10 cellular contexts compared by ENCODE assay signal in genomic region chr5:52727568-52727967, GRCh38.
DNase-seq lines count a peak whose midpoint lies in the region; ATAC-seq, FAIRE-seq and TF ChIP-seq lines count a peak whose summit lies in the region.
"Had no signal": no experiment of that assay in that cellular context is flagged by ENCODE, and none has a peak within 500 bp of the region (broad histone marks: within the 10 kb centered on the region; RNA-seq: fewer than 3 reads in every experiment).

No MANE protein-coding gene starts in this region.

- H3K9me3 ChIP-seq in spleen = no peaks in the 10 kb centered on the region

- H3K27ac ChIP-seq in spleen = peak overlapping the region; percentile 9 to 86 (median 78)

- peaks cover 20 to 49% (median 39%) of the 10 kb centered on the region in 6 donors for H3K4me1 ChIP-seq in spleen

- in situ Hi-C loops in astrocyte of the spinal cord (cut with HindIII; ENCODE audit: low sequenced_read_pairs) = no loop called here

- H3K27me3 Mint-ChIP-seq in HFFc6 (ENCODE audit: insufficient read depth) = no peaks in the 10 kb centered on the region

- H3K9me3 Mint-ChIP-seq in HFFc6 = peaks cover 4% of the 10 kb centered on the region; the same call in 1 of the 2 replicates

- intact Hi-C loops in spleen (cut with DNase I; ENCODE audit: low total_unique reads) = no loop called here

- H3K36me3 ChIP-seq in spleen = no peaks in the 10 kb centered on the region

- no peak for FAIRE-seq in GM12892 (lab: Jason Lieb, UNC)
- FAIRE-seq: GM12878 had no signal

- DNase-seq in HFFc6 (peak; percentile 61), astrocyte of the spinal cord (ENCODE audit: low read depth, low spot score) (peak; percentile 56), iPS-NIHi7 (ENCODE audit: extremely low spot score) (peak; percentile 21), spleen (no peak), NCI-H526 (lab: John Stamatoyannopoulos, UW) (no peak), GM12892 (ENCODE audit: insufficient read length) (no peak), NCI-H345 treated with DMSO at 0.1 percent for 48 hours (lab: John Stamatoyannopoulos, UW; ENCODE audit: unreplicated experiment) (no peak)
- DNase-seq: stimulated activated CD4-positive, alpha-beta T cell treated with anti-CD3 and anti-CD28 coated beads, Interleukin-2, amount 100 ng/mL, for 48 hours had no signal

- no peaks in the 10 kb centered on the region for H3K27me3 ChIP-seq in spleen (replicated peaks in 1 of 7)

- 50 to 70% (median 59%) methylated on average over 6 of the region's 6 CpGs for WGBS in spleen, 5 donors

- ATAC-seq in GM19351 (IDR thresholded peaks at IDR 0.05; ENCODE audit: unreplicated experiment) = no peak
- ATAC-seq: GM12878 had no signal

- no peak for TF ChIP-seq CTCF in HFFc6 (IDR thresholded peaks at IDR 0.05)
- no peak for TF ChIP-seq CTCF in astrocyte of the spinal cord (IDR thresholded peaks at IDR 0.05; ENCODE audit: low read depth, low read length)
- TF ChIP-seq CTCF in spleen (IDR thresholded peaks at IDR 0.05 in 8 of 11, conservative IDR thresholded peaks at IDR 0.05 in 3 of 11) = no peak

- H3K4me1 Mint-ChIP-seq in HFFc6 (ENCODE audit: low read depth) = peaks cover 35% of the 10 kb centered on the region

- H3K27ac Mint-ChIP-seq in HFFc6 = peak overlapping the region; percentile 76

- peaks cover 7% of the 10 kb centered on the region; the same call in 1 of the 2 replicates for H3K36me3 Mint-ChIP-seq in HFFc6 (ENCODE audit: low read depth)

- H3K4me3 Mint-ChIP-seq in HFFc6 = peak overlapping the region; percentile 78

- TF ChIP-seq POLR2A in spleen (IDR thresholded peaks at IDR 0.05) = no peak
- TF ChIP-seq POLR2A in GM12892 (IDR thresholded peaks at IDR 0.05; ENCODE audit: low read depth, low read length) = no peak

- H3K4me3 ChIP-seq in astrocyte of the spinal cord (ENCODE audit: low read depth, low read length) (no peak overlapping the region), spleen (no peak overlapping the region)
- H3K4me3 ChIP-seq: GM12878 had no signal

Comparison
In these comparisons a context has a peak if more than half of its experiments do, and no peak if none do; other contexts are left out.
1. DNase-seq: peak in HFFc6 (single experiment), astrocyte of the spinal cord (single experiment) and iPS-NIHi7 (single experiment); none in spleen (single experiment), NCI-H526 (0 of 2), GM12892 (single experiment) and NCI-H345 treated with DMSO at 0.1 percent for 48 hours (single experiment).